Comparison of ENCODE assay signal across 7 cellular contexts in the genomic region with DNA sequence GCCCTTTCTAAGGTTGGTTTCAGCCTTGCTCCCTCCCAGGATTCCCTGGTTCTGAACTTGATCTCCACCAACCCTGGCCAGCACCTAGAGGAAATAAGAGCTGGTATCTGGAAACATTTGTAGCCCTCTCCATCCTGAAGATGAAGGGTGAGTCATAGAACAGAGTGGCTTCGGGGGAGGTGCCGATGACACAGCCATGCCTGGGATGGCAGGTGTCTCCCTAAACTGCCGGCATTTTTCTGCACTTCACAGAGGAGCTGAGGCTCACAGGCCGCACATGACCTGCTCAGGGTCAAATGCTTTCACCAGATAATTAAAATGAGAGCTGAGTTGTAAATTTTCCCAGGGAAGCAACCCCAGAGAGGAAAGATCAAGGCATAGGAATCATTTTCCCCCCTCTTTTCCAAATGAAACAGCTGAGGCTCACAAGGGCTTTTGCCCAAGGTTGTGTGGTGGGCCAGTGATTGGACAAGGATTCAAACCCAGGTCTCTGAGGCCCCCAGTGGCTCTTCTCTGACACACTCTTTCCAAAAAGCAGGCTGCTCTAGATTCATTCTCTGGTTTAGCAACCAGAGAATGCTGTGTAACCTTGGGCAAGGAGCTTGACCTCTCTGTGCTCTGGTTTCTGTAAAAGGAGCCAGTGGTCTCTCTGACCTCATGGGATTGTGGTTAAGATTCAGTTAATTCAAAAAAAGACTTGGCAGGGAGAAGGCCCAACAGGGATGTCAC. TPM values are rescaled to one million over a fixed set of nuclear protein-coding genes. Genes with fewer than 3 reads are reported as not detected.
DNase-seq lines count a peak whose midpoint lies in the region; ATAC-seq and TF ChIP-seq lines count a peak whose summit lies in the region.

No MANE protein-coding gene starts in this region.

- H3K9ac ChIP-seq in mucosa of rectum (ENCODE audit: low read depth in 1 of 2, low read length in 2 of 2): peak overlapping the region; percentile 63 to 81

- H3K4me1 ChIP-seq in HAP-1: peaks cover 10% of the 10 kb centered on the region
- peaks cover 17 to 29% of the 10 kb centered on the region in 2 donors for H3K4me1 ChIP-seq in mucosa of rectum (ENCODE audit: control insufficient read depth in 2 of 2, insufficient read depth in 2 of 2, low read length in 2 of 2)
- peaks cover 18 to 36% (median 24%) of the 10 kb centered on the region in 4 donors for H3K4me1 ChIP-seq in upper lobe of left lung

- ATAC-seq in upper lobe of left lung (ENCODE audit: low FRiP score in 2 of 2): no peak
- no peak for ATAC-seq in HG03045 (IDR thresholded peaks at IDR 0.05; ENCODE audit: unreplicated experiment)

- POLR2A ChIA-PET in HEK293T (lab: Yijun Ruan, JAX): interaction anchor here (1.2 to 1.4 kb wide), 2 partner anchors 18 to 43 kb away, joined by 4 to 6 read pairs; no protein-coding TSS in a partner anchor

- 80 to 88% methylated on average over 2 to 4 of the region's 4 CpGs for WGBS in upper lobe of left lung, 2 donors

- H3K4me3 ChIP-seq in HAP-1: peak overlapping the region; percentile 54
- peak overlapping the region; percentile 76 to 88 for H3K4me3 ChIP-seq in mucosa of rectum (ENCODE audit: low read length in 2 of 2)
- peak overlapping the region in 3 of 4 donors; percentile 68 to 94 (median 94) for H3K4me3 ChIP-seq in upper lobe of left lung

- H3K36me3 ChIP-seq in HAP-1 (replicated peaks) (peaks cover 15% of the 10 kb centered on the region), mucosa of rectum (ENCODE audit: control insufficient read depth in 2 of 2, insufficient read depth in 2 of 2, low read length in 2 of 2) (peaks cover 3 to 12% of the 10 kb centered on the region in 2 donors), upper lobe of left lung (peaks cover 0 to 8% (median 3%) of the 10 kb centered on the region in 4 donors)

- H3K9me3 ChIP-seq in HAP-1 (no peaks in the 10 kb centered on the region), mucosa of rectum (ENCODE audit: control insufficient read depth in 2 of 2, low read length in 2 of 2) (no peaks in the 10 kb centered on the region), upper lobe of left lung (no peaks in the 10 kb centered on the region)

- CTCF ChIA-PET in HEK293T (lab: Yijun Ruan, JAX): interaction anchor here (1.2 to 1.5 kb wide), 2 partner anchors 8 to 79 kb away, joined by 4 to 6 read pairs; no protein-coding TSS in a partner anchor

- no peak for DNase-seq in HAP-1 (ENCODE audit: low spot score in 2 of 2)
- peak; percentile 20 for DNase-seq in NCI-H69 (lab: John Stamatoyannopoulos, UW)
- DNase-seq in caudate nucleus (lab: John Stamatoyannopoulos, UW): peak in 37 of 61 donors; percentile 4 to 78 (median 28)
- DNase-seq in upper lobe of left lung: no peak
- DNase-seq in HEK293T (ENCODE audit: extremely low spot score): no peak

- no peak for TF ChIP-seq EP300 in upper lobe of left lung (IDR thresholded peaks at IDR 0.05)

- TF ChIP-seq POLR2A in upper lobe of left lung (IDR thresholded peaks at IDR 0.05): no peak

- H3K27me3 ChIP-seq in HAP-1 (ENCODE audit: low read depth) (no peaks in the 10 kb centered on the region), mucosa of rectum (ENCODE audit: control insufficient read depth in 2 of 2, insufficient read depth in 2 of 2, low read length in 2 of 2) (no peaks in the 10 kb centered on the region), upper lobe of left lung (no peaks in the 10 kb centered on the region)

- in situ Hi-C loops in HAP-1 (cut with MboI; ENCODE audit: low sequenced_read_pairs): no loop called here

- no peak for TF ChIP-seq CTCF in upper lobe of left lung (IDR thresholded peaks at IDR 0.05)

- peak overlapping the region; percentile 72 for H3K27ac ChIP-seq in caudate nucleus (ENCODE audit: low read depth, low read length)
- peak overlapping the region; percentile 15 to 74 for H3K27ac ChIP-seq in mucosa of rectum (ENCODE audit: low read depth in 2 of 2, low read length in 2 of 2)
- peak overlapping the region; percentile 15 to 85 (median 77) for H3K27ac ChIP-seq in upper lobe of left lung

TF ChIP-seq in HEK293T, 16 proteins besides CTCF, POLR2A, EP300 and RAD21:
- TF ChIP-seq ELF4 (IDR thresholded peaks at IDR 0.05) (no peak), FOXM1 (IDR thresholded peaks at IDR 0.05; ENCODE audit: borderline replicate concordance) (no peak), NFRKB (IDR thresholded peaks at IDR 0.05) (no peak), TARDBP (IDR thresholded peaks at IDR 0.05) (no peak), SUZ12 (IDR thresholded peaks at IDR 0.05) (no peak), ARNT (IDR thresholded peaks at IDR 0.05) (no peak), L3MBTL2 (conservative IDR thresholded peaks at IDR 0.05) (no peak), HDGF (IDR thresholded peaks at IDR 0.05; ENCODE audit: borderline replicate concordance) (no peak), LEF1 (IDR thresholded peaks at IDR 0.05; ENCODE audit: borderline replicate concordance) (no peak), BHLHE40 (IDR thresholded peaks at IDR 0.05; ENCODE audit: borderline replicate concordance) (no peak), FOXA1 (IDR thresholded peaks at IDR 0.05) (no peak)

RNA-seq across cellular contexts. Expression of gene SLC25A42, which starts 1.2 kb away (rescaled TPM):
- 10 to 100 TPM in 5 of 6 donors, 1 to 10 TPM in 1; 5.6 to 23.0 (median 13.6) TPM for total RNA-seq in upper lobe of left lung

RNA-seq across cellular contexts. Expression of gene ARMC6, which starts 29.2 kb away (rescaled TPM):
- total RNA-seq in upper lobe of left lung: 10 to 100 TPM; 14.1 to 46.5 (median 26.8) TPM

RNA-seq across cellular contexts. Expression of gene SUGP2, which starts 29.3 kb away (rescaled TPM):
- 100 to 1,000 TPM in 2 of 6 donors, 10 to 100 TPM in 4; 33.6 to 179 (median 64.9) TPM for total RNA-seq in upper lobe of left lung

Comparison
In these comparisons a context has a peak if more than half of its experiments do, and no peak if none do; other contexts are left out.
1. DNase-seq: peak in NCI-H69 (single experiment) and caudate nucleus (37 of 61); none in HAP-1 (0 of 2), upper lobe of left lung (0 of 2) and HEK293T (single experiment).
2. Peak in every context shown above with its lines, with median percentiles within 50 percentile points of each other: H3K4me3 ChIP-seq and H3K27ac ChIP-seq.